In genomic region chr18:10245517-10246175, GRCh38 we compare ENCODE assay signal across 18 cellular contexts.
DNase-seq lines count a peak whose midpoint lies in the region; ATAC-seq and TF ChIP-seq lines count a peak whose summit lies in the region.
"Had no signal": no experiment of that assay in that cellular context is flagged by ENCODE, and none has a peak within 500 bp of the region (broad histone marks: within the 10 kb centered on the region; RNA-seq: fewer than 3 reads in every experiment).

No MANE protein-coding gene starts in this region.

- TF ChIP-seq EP300 in sigmoid colon (IDR thresholded peaks at IDR 0.05): no peak

- DNase-seq in NCI-H345 (lab: John Stamatoyannopoulos, UW) (peak; percentile 4), left cardiac atrium (no peak), sigmoid colon (no peak), mesenteric fat pad (ENCODE audit: low spot score) (no peak), midbrain (lab: John Stamatoyannopoulos, UW) (no peak), GF-D8 (lab: John Stamatoyannopoulos, UW) (no peak)
- DNase-seq: ACHN; CD8-positive, alpha-beta T cell; DMS79 treated with DMSO at 0.1 percent for 48 hours; GDM1; KG1; NCI-H1092 treated with DMSO at 0.1 percent for 48 hours; NCI-H1930; NCI-H2171 treated with DMSO at 0.1 percent for 48 hours; NCI-H526 had no signal

- peaks cover 0 to 11% (median 0%) of the 10 kb centered on the region in 4 donors for H3K4me1 ChIP-seq in sigmoid colon
- H3K4me1 ChIP-seq: SJSA1 had no signal

- no peaks in the 10 kb centered on the region for H3K36me3 ChIP-seq in sigmoid colon
- H3K36me3 ChIP-seq: SJSA1 had no signal

- intact Hi-C loops in left cardiac atrium (cut with DNase I) (no loop called here), sigmoid colon (cut with DNase I) (no loop called here)

- WGBS in sigmoid colon, 2 donors: 88 to 89% methylated on average over 14 of the region's 14 CpGs

- TF ChIP-seq POLR2A in sigmoid colon (IDR thresholded peaks at IDR 0.05): no peak

- peaks cover 0 to 14% (median 0%) of the 10 kb centered on the region in 3 donors for H3K27me3 ChIP-seq in sigmoid colon
- H3K27me3 ChIP-seq: SJSA1 had no signal

- H3K4me3 ChIP-seq in sigmoid colon: no peak overlapping the region
- H3K4me3 ChIP-seq: GM23338, SJSA1 had no signal

- peak overlapping the region; percentile 50; the same call in 1 of the 2 replicates for H3K27ac ChIP-seq in C4-2B
- peak overlapping the region; percentile 13 to 38 (median 26) for H3K27ac ChIP-seq in sigmoid colon
- H3K27ac ChIP-seq: SJSA1 had no signal

- TF ChIP-seq CTCF in C4-2B (conservative IDR thresholded peaks at IDR 0.05) (no peak), sigmoid colon (IDR thresholded peaks at IDR 0.05) (no peak)

- ATAC-seq in left cardiac atrium: peak; percentile 25 to 59
- ATAC-seq: CD8-positive, alpha-beta T cell; GM23338 had no signal

- H3K9me3 ChIP-seq in sigmoid colon: no peaks in the 10 kb centered on the region
- H3K9me3 ChIP-seq: SJSA1 had no signal
